In genomic region chr1:162562452-162562828, GRCh38 we compare ENCODE assay signal across 8 cellular contexts. TPM values are rescaled to one million over a fixed set of nuclear protein-coding genes. Genes with fewer than 3 reads are reported as not detected.
DNase-seq lines count a peak whose midpoint lies in the region; ATAC-seq, FAIRE-seq and TF ChIP-seq lines count a peak whose summit lies in the region.

No MANE protein-coding gene starts in this region.

- H3K27me3 Mint-ChIP-seq in IgD-negative memory B cell = no peaks in the 10 kb centered on the region
- H3K27me3 Mint-ChIP-seq in activated naive CD8-positive, alpha-beta T cell = no peaks in the 10 kb centered on the region

- FAIRE-seq in D721Med (lab: Jason Lieb, UNC) = peak; percentile 77

- no peaks in the 10 kb centered on the region for H3K36me3 Mint-ChIP-seq in IgD-negative memory B cell
- no peaks in the 10 kb centered on the region for H3K36me3 Mint-ChIP-seq in activated naive CD8-positive, alpha-beta T cell

- DNase-seq in D721Med (ENCODE audit: insufficient read length, low spot score) (no peak), iris pigment epithelial cell (ENCODE audit: low read depth) (peak; percentile 79), stromal cell of bone marrow (ENCODE audit: low read depth) (peak; percentile 62), D341Med (ENCODE audit: low spot score) (no peak), COLO829 (ENCODE audit: low spot score) (no peak)

- TF ChIP-seq CTCF in D721Med (IDR thresholded peaks at IDR 0.05; ENCODE audit: insufficient read depth, missing control alignments) = no peak

- H3K4me1 Mint-ChIP-seq in IgD-negative memory B cell = peaks cover 14 to 28% (median 17%) of the 10 kb centered on the region in 3 donors
- peaks cover 36% of the 10 kb centered on the region for H3K4me1 Mint-ChIP-seq in activated naive CD8-positive, alpha-beta T cell (ENCODE audit: low read depth)

- no peak for ATAC-seq in GM19452 (IDR thresholded peaks at IDR 0.05; ENCODE audit: unreplicated experiment)

- H3K9me3 Mint-ChIP-seq in IgD-negative memory B cell = no peaks in the 10 kb centered on the region
- no peaks in the 10 kb centered on the region for H3K9me3 Mint-ChIP-seq in activated naive CD8-positive, alpha-beta T cell (ENCODE audit: low read depth)

- peak overlapping the region; percentile 94 to 99 (median 98) for H3K4me3 Mint-ChIP-seq in IgD-negative memory B cell
- peak overlapping the region; percentile 88 for H3K4me3 Mint-ChIP-seq in activated naive CD8-positive, alpha-beta T cell

- H3K27ac Mint-ChIP-seq in IgD-negative memory B cell = peak overlapping the region; percentile 63 to 97 (median 86)
- H3K27ac Mint-ChIP-seq in activated naive CD8-positive, alpha-beta T cell = peak overlapping the region; percentile 76

RNA-seq across cellular contexts. Expression of gene UAP1, which starts 0.9 kb away (rescaled TPM):
- 28.4 TPM for polyA plus RNA-seq in IgD-negative memory B cell

Comparison
In these comparisons a context has a peak if more than half of its experiments do, and no peak if none do; other contexts are left out.
1. DNase-seq: peak in iris pigment epithelial cell (single experiment) and stromal cell of bone marrow (single experiment); none in D721Med (single experiment), D341Med (single experiment) and COLO829 (single experiment).